ENCODE assay signal across 27 cellular contexts in the genomic region with DNA sequence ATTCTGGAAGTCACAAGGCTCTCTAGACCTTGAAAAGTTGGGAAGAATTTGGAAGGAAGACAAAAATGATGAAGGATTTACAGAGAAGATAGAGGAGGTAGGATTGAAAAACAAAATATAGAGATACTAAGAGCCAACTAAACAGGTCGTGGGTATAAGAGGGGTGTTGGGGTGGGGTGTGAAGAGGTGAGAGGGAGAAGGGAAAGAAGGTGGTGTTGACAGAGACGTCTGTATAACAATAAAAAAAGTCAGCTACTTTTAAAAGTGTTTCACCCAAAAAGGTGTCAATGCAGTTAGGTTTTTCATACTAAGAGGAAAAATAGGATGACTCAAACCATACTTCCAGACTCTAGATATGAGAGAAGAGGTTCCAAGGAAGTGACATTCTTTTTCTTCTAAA. TPM values are rescaled to one million over a fixed set of nuclear protein-coding genes. Genes with fewer than 3 reads are reported as not detected.
DNase-seq lines count a peak whose midpoint lies in the region; ATAC-seq and TF ChIP-seq lines count a peak whose summit lies in the region.
"Had no signal": no experiment of that assay in that cellular context is flagged by ENCODE, and none has a peak within 500 bp of the region (broad histone marks: within the 10 kb centered on the region; RNA-seq: fewer than 3 reads in every experiment).

No MANE protein-coding gene starts in this region.

- ATAC-seq in activated T-cell treated with anti-CD3 and anti-CD28 coated beads, Interleukin-2, amount 50 U/mL, for 72 hours (replicated peaks in 1 of 2), result peak; percentile 41 to 49
- ATAC-seq in T-cell (replicated peaks in 1 of 4), result no peak
- ATAC-seq in stimulated activated memory B cell treated with anti-CD40 and anti-IgM and Interleukin-4, amounts not matched to agents 10 μg/mL and 1 μg/mL and 100 μg/mL, for 72 hours, result no peak
- ATAC-seq: Panc1, pancreas had no signal

- no peaks in the 10 kb centered on the region for H3K9me3 Mint-ChIP-seq in activated T-cell treated with anti-CD3 and anti-CD28 coated beads, Interleukin-2, amount 50 U/mL, for 72 hours
- no peaks in the 10 kb centered on the region for H3K9me3 Mint-ChIP-seq in T-cell
- peaks cover 1% of the 10 kb centered on the region for H3K9me3 Mint-ChIP-seq in activated naive CD8-positive, alpha-beta T cell treated with anti-CD3 and anti-CD28 coated beads for 36 hours
- no peaks in the 10 kb centered on the region for H3K9me3 Mint-ChIP-seq in stimulated activated memory B cell treated with anti-CD40 and anti-IgM and Interleukin-4, amounts not matched to agents 10 μg/mL and 1 μg/mL and 100 μg/mL, for 72 hours
- H3K9me3 Mint-ChIP-seq: activated naive CD8-positive, alpha-beta T cell treated with anti-CD3 and anti-CD28 coated beads, Interleukin-2, amount 10 ng/mL, durations not matched to agents 7 days and 5 days; neural progenitor cell had no signal

- peak overlapping the region; percentile 47 to 90 for H3K4me3 Mint-ChIP-seq in activated T-cell treated with anti-CD3 and anti-CD28 coated beads, Interleukin-2, amount 50 U/mL, for 72 hours
- H3K4me3 Mint-ChIP-seq in T-cell, result no peak overlapping the region
- peak overlapping the region; percentile 11 for H3K4me3 Mint-ChIP-seq in activated naive CD8-positive, alpha-beta T cell treated with anti-CD3 and anti-CD28 coated beads for 36 hours
- no peak overlapping the region for H3K4me3 Mint-ChIP-seq in stimulated activated memory B cell treated with anti-CD40 and anti-IgM and Interleukin-4, amounts not matched to agents 10 μg/mL and 1 μg/mL and 100 μg/mL, for 72 hours
- H3K4me3 Mint-ChIP-seq: activated naive CD8-positive, alpha-beta T cell treated with anti-CD3 and anti-CD28 coated beads, Interleukin-2, amount 10 ng/mL, durations not matched to agents 7 days and 5 days; neural progenitor cell had no signal

- DNase-seq in activated T-cell treated with anti-CD3 and anti-CD28 coated beads, Interleukin-2, amount 50 U/mL, for 72 hours, result no peak
- DNase-seq in activated T-cell treated with anti-CD3 and anti-CD28 coated beads, Interleukin-2, amount 50 U/mL, for 1 hour, result no peak
- DNase-seq in T-cell (no peak), GM10266 (ENCODE audit: extremely low spot score) (no peak), globus pallidus (ENCODE audit: low spot score) (no peak)
- DNase-seq in activated naive CD8-positive, alpha-beta T cell treated with anti-CD3 and anti-CD28 coated beads for 36 hours, result no peak
- DNase-seq: activated naive CD8-positive, alpha-beta T cell treated with anti-CD3 and anti-CD28 coated beads, Interleukin-2, amount 10 ng/mL, durations not matched to agents 7 days and 5 days; cortex of kidney; DMS79; effector memory CD4-positive, alpha-beta T cell; glutamatergic neuron; KG1; mammary epithelial cell; NCI-H1092 treated with DMSO at 0.1 percent for 48 hours; NCI-H1694 treated with DMSO at 0.1 percent for 48 hours; NCI-H446; NCI-H748 treated with DMSO at 0.1 percent for 48 hours; pancreas; retina; SHP77; stomach; T-helper 9 cell; uterus had no signal

- no peak for TF ChIP-seq CTCF in GM10266 (IDR thresholded peaks at IDR 0.05; ENCODE audit: control insufficient read depth, insufficient read depth, low read depth, missing control alignments)

- peaks cover 20% of the 10 kb centered on the region for H3K27me3 Mint-ChIP-seq in activated T-cell treated with anti-CD3 and anti-CD28 coated beads, Interleukin-2, amount 50 U/mL, for 72 hours (ENCODE audit: low read depth)
- peaks cover 0 to 9% of the 10 kb centered on the region in 2 donors for H3K27me3 Mint-ChIP-seq in T-cell
- no peaks in the 10 kb centered on the region for H3K27me3 Mint-ChIP-seq in activated naive CD8-positive, alpha-beta T cell treated with anti-CD3 and anti-CD28 coated beads for 36 hours
- H3K27me3 Mint-ChIP-seq in stimulated activated memory B cell treated with anti-CD40 and anti-IgM and Interleukin-4, amounts not matched to agents 10 μg/mL and 1 μg/mL and 100 μg/mL, for 72 hours, result no peaks in the 10 kb centered on the region
- H3K27me3 Mint-ChIP-seq: activated naive CD8-positive, alpha-beta T cell treated with anti-CD3 and anti-CD28 coated beads, Interleukin-2, amount 10 ng/mL, durations not matched to agents 7 days and 5 days had no signal

- POLR2A ChIA-PET in T-cell (lab: Charles Lee), result no interaction called here

- peaks cover 13 to 14% of the 10 kb centered on the region in 2 donors for H3K36me3 Mint-ChIP-seq in activated T-cell treated with anti-CD3 and anti-CD28 coated beads, Interleukin-2, amount 50 U/mL, for 72 hours (ENCODE audit: insufficient read depth in 2 of 2)
- H3K36me3 Mint-ChIP-seq in T-cell, result peaks cover 41% of the 10 kb centered on the region
- H3K36me3 Mint-ChIP-seq in activated naive CD8-positive, alpha-beta T cell treated with anti-CD3 and anti-CD28 coated beads for 36 hours, result peaks cover 22% of the 10 kb centered on the region
- H3K36me3 Mint-ChIP-seq in stimulated activated memory B cell treated with anti-CD40 and anti-IgM and Interleukin-4, amounts not matched to agents 10 μg/mL and 1 μg/mL and 100 μg/mL, for 72 hours, result peaks cover 58% of the 10 kb centered on the region
- H3K36me3 Mint-ChIP-seq: neural progenitor cell had no signal

- CTCF ChIA-PET in T-cell (lab: Charles Lee), result no interaction called here

- peaks cover 65% of the 10 kb centered on the region for H3K4me1 Mint-ChIP-seq in activated T-cell treated with anti-CD3 and anti-CD28 coated beads, Interleukin-2, amount 50 U/mL, for 72 hours (ENCODE audit: low read depth)
- peaks cover 2 to 30% (median 4%) of the 10 kb centered on the region in 3 donors for H3K4me1 Mint-ChIP-seq in T-cell
- peaks cover 31% of the 10 kb centered on the region for H3K4me1 Mint-ChIP-seq in activated naive CD8-positive, alpha-beta T cell treated with anti-CD3 and anti-CD28 coated beads for 36 hours
- peaks cover 7% of the 10 kb centered on the region for H3K4me1 Mint-ChIP-seq in stimulated activated memory B cell treated with anti-CD40 and anti-IgM and Interleukin-4, amounts not matched to agents 10 μg/mL and 1 μg/mL and 100 μg/mL, for 72 hours
- H3K4me1 Mint-ChIP-seq: neural progenitor cell had no signal

- H3K27ac Mint-ChIP-seq in activated T-cell treated with anti-CD3 and anti-CD28 coated beads, Interleukin-2, amount 50 U/mL, for 72 hours, result peak overlapping the region; percentile 100
- peak overlapping the region; percentile 65 to 80 for H3K27ac Mint-ChIP-seq in T-cell
- H3K27ac Mint-ChIP-seq in activated naive CD8-positive, alpha-beta T cell treated with anti-CD3 and anti-CD28 coated beads for 36 hours, result peak overlapping the region; percentile 95
- peak overlapping the region; percentile 73 for H3K27ac Mint-ChIP-seq in stimulated activated memory B cell treated with anti-CD40 and anti-IgM and Interleukin-4, amounts not matched to agents 10 μg/mL and 1 μg/mL and 100 μg/mL, for 72 hours
- H3K27ac Mint-ChIP-seq: activated naive CD8-positive, alpha-beta T cell treated with anti-CD3 and anti-CD28 coated beads, Interleukin-2, amount 10 ng/mL, durations not matched to agents 7 days and 5 days; neural progenitor cell had no signal

RNA-seq across cellular contexts. Expression of gene MAP3K15, which starts 33.0 kb away (rescaled TPM):
- total RNA-seq in activated T-cell treated with anti-CD3 and anti-CD28 coated beads, Interleukin-2, amount 50 U/mL, for 72 hours, result under 1 TPM; 0.70 to 0.83 TPM
- under 1 TPM in 2 of 5 donors, not detected in 3; 0.09 to 0.23 TPM for total RNA-seq in T-cell
- total RNA-seq in activated naive CD8-positive, alpha-beta T cell treated with anti-CD3 and anti-CD28 coated beads for 36 hours, result 1 to 10 TPM; 1.1 to 1.5 TPM
- total RNA-seq: MCF 10A had no signal

Comparison
In these comparisons a context has a peak if more than half of its experiments do, and no peak if none do; other contexts are left out.
1. ATAC-seq: peak in activated T-cell treated with anti-CD3 and anti-CD28 coated beads, Interleukin-2, amount 50 U/mL, for 72 hours (2 of 2); none in T-cell (0 of 4) and stimulated activated memory B cell treated with anti-CD40 and anti-IgM and Interleukin-4, amounts not matched to agents 10 μg/mL and 1 μg/mL and 100 μg/mL, for 72 hours (single experiment).
2. H3K4me3 Mint-ChIP-seq: peak in activated T-cell treated with anti-CD3 and anti-CD28 coated beads, Interleukin-2, amount 50 U/mL, for 72 hours (2 of 2) and activated naive CD8-positive, alpha-beta T cell treated with anti-CD3 and anti-CD28 coated beads for 36 hours (single experiment); none in T-cell (0 of 3) and stimulated activated memory B cell treated with anti-CD40 and anti-IgM and Interleukin-4, amounts not matched to agents 10 μg/mL and 1 μg/mL and 100 μg/mL, for 72 hours (single experiment).
3. Peak in every context shown above with its lines, with median percentiles within 50 percentile points of each other: H3K27ac Mint-ChIP-seq.